Comparison of ENCODE assay signal across 10 cellular contexts in the genomic region with DNA sequence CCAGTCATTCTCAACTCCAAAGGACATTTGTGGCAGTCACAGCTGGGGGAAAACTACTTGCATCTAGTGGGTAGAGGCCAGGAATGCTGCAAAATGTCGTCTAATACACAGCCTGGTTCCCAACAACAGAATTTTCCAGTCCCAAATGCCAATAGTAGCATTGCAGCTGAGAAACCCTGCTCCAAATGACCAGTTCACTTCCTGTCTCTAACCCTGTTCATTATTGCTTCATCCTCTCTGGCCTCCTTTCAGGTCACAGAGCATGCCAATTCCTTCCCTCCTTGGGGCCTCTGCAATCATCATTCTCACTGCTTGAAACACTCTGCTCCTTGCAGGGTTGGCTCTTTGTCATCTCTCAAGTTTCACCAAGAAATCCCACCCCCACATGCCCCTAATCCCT.
A peak's percentile ranks its signal among the peaks of the same experiment; 100 is the strongest.
DNase-seq lines count a peak whose midpoint lies in the region; ATAC-seq and TF ChIP-seq lines count a peak whose summit lies in the region.
"Had no signal": no experiment of that assay in that cellular context is flagged by ENCODE, and none has a peak within 500 bp of the region (broad histone marks: within the 10 kb centered on the region; RNA-seq: fewer than 3 reads in every experiment).

No MANE protein-coding gene starts in this region.

- no peaks in the 10 kb centered on the region for H3K9me3 ChIP-seq in hepatocyte (ENCODE audit: low read depth)
- H3K9me3 ChIP-seq in CD8-positive, alpha-beta memory T cell (ENCODE audit: low read length): no peaks in the 10 kb centered on the region

- no peaks in the 10 kb centered on the region for H3K27me3 ChIP-seq in hepatocyte
- H3K27me3 ChIP-seq in CD8-positive, alpha-beta memory T cell (ENCODE audit: insufficient read depth, low read length, poor library complexity, severe bottlenecking): no peaks in the 10 kb centered on the region

- H3K27me3 Mint-ChIP-seq in HFFc6 (ENCODE audit: insufficient read depth): no peaks in the 10 kb centered on the region
- H3K27me3 Mint-ChIP-seq in CD8-positive, alpha-beta memory T cell: peaks cover 6 to 25% of the 10 kb centered on the region in 2 donors

- no peak overlapping the region for H3K4me3 ChIP-seq in hepatocyte
- H3K4me3 ChIP-seq in CD8-positive, alpha-beta memory T cell (ENCODE audit: low read length): no peak overlapping the region

- DNase-seq in HFFc6 (peak; percentile 66), amniotic epithelial cell (ENCODE audit: low read depth) (peak; percentile 88), hepatocyte (ENCODE audit: low spot score) (peak; percentile 39), stromal cell of bone marrow (ENCODE audit: low read depth) (peak; percentile 92), GDM1 (lab: John Stamatoyannopoulos, UW) (no peak)
- DNase-seq in CD8-positive, alpha-beta memory T cell: no peak
- DNase-seq: amniotic stem cell, NCI-H1105 treated with DMSO at 0.1 percent for 48 hours had no signal

- ATAC-seq in HG03095 (IDR thresholded peaks at IDR 0.05; ENCODE audit: unreplicated experiment): no peak
- no peak for ATAC-seq in HG03354 (IDR thresholded peaks at IDR 0.05; ENCODE audit: poor library complexity, severe bottlenecking, unreplicated experiment)

- no peaks in the 10 kb centered on the region for H3K9me3 Mint-ChIP-seq in HFFc6
- no peaks in the 10 kb centered on the region for H3K9me3 Mint-ChIP-seq in CD8-positive, alpha-beta memory T cell

- H3K4me2 ChIP-seq in hepatocyte: no peak overlapping the region

- TF ChIP-seq CTCF in HFFc6 (IDR thresholded peaks at IDR 0.05): no peak
- TF ChIP-seq CTCF in hepatocyte (IDR thresholded peaks at IDR 0.05; ENCODE audit: poor library complexity): no peak

- H3K4me1 ChIP-seq in hepatocyte (ENCODE audit: insufficient read depth): peaks cover 7% of the 10 kb centered on the region
- H3K4me1 ChIP-seq in CD8-positive, alpha-beta memory T cell (ENCODE audit: insufficient read depth, low read length): no peaks in the 10 kb centered on the region

- peaks cover 12% of the 10 kb centered on the region for H3K36me3 Mint-ChIP-seq in HFFc6 (ENCODE audit: low read depth)
- H3K36me3 Mint-ChIP-seq in CD8-positive, alpha-beta memory T cell: no peaks in the 10 kb centered on the region

- no peak overlapping the region for H3K4me3 Mint-ChIP-seq in HFFc6
- no peak overlapping the region for H3K4me3 Mint-ChIP-seq in CD8-positive, alpha-beta memory T cell

- 89% methylated on average over 1 of the region's 1 CpG for WGBS in hepatocyte (ENCODE audit: low lambda C conversion rate, missing lambda C conversion rate)

- H3K27ac Mint-ChIP-seq in HFFc6: peak overlapping the region; percentile 59
- H3K27ac Mint-ChIP-seq in CD8-positive, alpha-beta memory T cell: no peak overlapping the region

- no peaks in the 10 kb centered on the region for H3K9me2 ChIP-seq in hepatocyte (replicated peaks; ENCODE audit: insufficient read depth)

- no peaks in the 10 kb centered on the region for H4K20me1 ChIP-seq in hepatocyte (ENCODE audit: insufficient read depth, poor library complexity, severe bottlenecking)

- no peaks in the 10 kb centered on the region for H3K36me3 ChIP-seq in hepatocyte (replicated peaks; ENCODE audit: insufficient read depth, low read depth)
- no peaks in the 10 kb centered on the region for H3K36me3 ChIP-seq in CD8-positive, alpha-beta memory T cell (ENCODE audit: insufficient read depth, low read length)

- POLR2A ChIA-PET in CD8-positive, alpha-beta memory T cell (lab: Charles Lee): no interaction called here

- H3K27ac ChIP-seq in hepatocyte: peak overlapping the region; percentile 44
- no peak overlapping the region for H3K27ac ChIP-seq in CD8-positive, alpha-beta memory T cell (ENCODE audit: low read depth, low read length)

- CTCF ChIA-PET in CD8-positive, alpha-beta memory T cell (lab: Charles Lee): no interaction called here

- no peaks in the 10 kb centered on the region for H3K79me2 ChIP-seq in hepatocyte

- H2AFZ ChIP-seq in hepatocyte: no peak overlapping the region

- H3K4me1 Mint-ChIP-seq in HFFc6 (ENCODE audit: low read depth): peaks cover 54% of the 10 kb centered on the region
- H3K4me1 Mint-ChIP-seq in CD8-positive, alpha-beta memory T cell: peaks cover 0 to 2% (median 0%) of the 10 kb centered on the region in 3 donors

Comparison
In these comparisons a context has a peak if more than half of its experiments do, and no peak if none do; other contexts are left out.
1. DNase-seq: peak in HFFc6 (single experiment), amniotic epithelial cell (single experiment), hepatocyte (single experiment) and stromal cell of bone marrow (single experiment); none in GDM1 (single experiment) and CD8-positive, alpha-beta memory T cell (0 of 5).